ENCODE assay signal across 8 cellular contexts in the genomic region with DNA sequence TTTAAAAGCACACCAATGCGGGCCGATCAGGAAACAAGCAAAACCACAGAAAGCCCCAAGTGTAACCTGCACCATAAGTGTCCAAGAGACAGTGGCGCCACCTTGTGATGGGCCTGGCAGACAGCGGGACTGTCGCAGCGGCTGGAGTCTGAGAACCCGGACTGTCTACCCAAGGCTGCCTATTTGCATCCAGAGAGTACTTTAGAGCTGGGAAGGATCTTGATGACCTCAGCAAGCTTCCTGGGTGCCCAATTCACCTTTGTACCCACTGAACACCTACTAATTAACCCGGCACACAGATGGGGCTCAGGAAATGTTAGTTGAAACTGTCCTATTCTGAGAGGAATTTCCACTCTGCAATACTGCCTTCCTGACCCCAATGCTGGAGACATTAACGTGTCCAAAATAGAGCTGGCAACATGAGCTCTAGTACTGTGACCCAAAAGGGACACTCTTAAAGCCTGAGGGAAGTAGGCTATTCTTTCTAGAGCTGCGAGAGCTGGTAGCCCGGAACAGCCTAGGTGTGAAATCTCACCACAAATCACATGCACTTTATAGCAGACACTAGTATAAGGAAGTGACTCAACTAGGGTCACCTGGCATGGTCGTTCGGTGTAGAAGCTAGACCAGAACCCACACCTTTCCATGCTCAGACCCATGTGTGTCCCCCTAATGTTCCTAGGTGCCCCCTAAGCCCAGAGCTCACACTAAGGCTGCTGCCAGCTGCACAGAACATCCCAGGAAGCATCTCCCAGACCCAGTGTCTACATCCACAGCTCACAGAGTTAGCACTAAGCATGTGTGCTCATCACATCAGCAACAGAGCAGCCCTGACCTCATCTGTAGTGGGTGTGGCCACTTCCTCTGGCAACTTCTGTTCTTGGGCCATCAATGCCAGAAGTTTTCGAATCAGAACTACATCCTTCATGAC. TPM values are rescaled to one million over a fixed set of nuclear protein-coding genes. Genes with fewer than 3 reads are reported as not detected.
A peak's percentile ranks its signal among the peaks of the same experiment; 100 is the strongest.
DNase-seq lines count a peak whose midpoint lies in the region; ATAC-seq and TF ChIP-seq lines count a peak whose summit lies in the region.

No MANE protein-coding gene starts in this region.

- intact Hi-C loops in activated CD4-positive, alpha-beta memory T cell treated with anti-CD3 and anti-CD28 coated beads for 36 hours (cut with micrococcal nuclease): loop anchor here (1.0 kb wide), 3 partner anchors 44 to 253 kb away; partner anchors contain the start of gene ST3GAL5
- intact Hi-C loops in dorsolateral prefrontal cortex (cut with DNase I): loop anchor here (1.0 to 10.0 kb wide), 6 partner anchors 43 to 355 kb away; no protein-coding TSS in a partner anchor

- H3K4me3 Mint-ChIP-seq in activated CD4-positive, alpha-beta memory T cell treated with anti-CD3 and anti-CD28 coated beads for 36 hours: no peak overlapping the region
- H3K4me3 Mint-ChIP-seq in memory B cell: peak overlapping the region; percentile 46

- H3K9me3 Mint-ChIP-seq in activated CD4-positive, alpha-beta memory T cell treated with anti-CD3 and anti-CD28 coated beads for 36 hours: no peaks in the 10 kb centered on the region
- H3K9me3 Mint-ChIP-seq in memory B cell: no peaks in the 10 kb centered on the region

- no peaks in the 10 kb centered on the region for H3K9me3 ChIP-seq in BLaER1 treated with 17β-estradiol and CSF1 and Interleukin-3, amounts not matched to agents 10 nM and 100 nM (replicated peaks in 1 of 11)

- POLR2A ChIA-PET in activated CD4-positive, alpha-beta memory T cell treated with anti-CD3 and anti-CD28 coated beads for 36 hours (lab: Charles Lee): interaction anchor here (0.9 to 1.1 kb wide), 2 partner anchors 253 kb away, joined by 4 to 5 read pairs; no protein-coding TSS in a partner anchor

- peak overlapping the region; percentile 25 to 65 (median 57) for H3K4me2 ChIP-seq in BLaER1 treated with 17β-estradiol and CSF1 and Interleukin-3, amounts not matched to agents 10 nM and 100 nM

- TF ChIP-seq CTCF in dorsolateral prefrontal cortex (IDR thresholded peaks at IDR 0.05 in 54 of 56, conservative IDR thresholded peaks at IDR 0.05 in 2 of 56; ENCODE audit: low read depth in 1 of 56, partially characterized antibody in 56 of 56): peak; percentile 26 to 89 (median 82)

- peaks cover 27% of the 10 kb centered on the region for H3K4me1 Mint-ChIP-seq in activated CD4-positive, alpha-beta memory T cell treated with anti-CD3 and anti-CD28 coated beads for 36 hours (ENCODE audit: low read depth)
- H3K4me1 Mint-ChIP-seq in memory B cell: peaks cover 30% of the 10 kb centered on the region

- CTCF ChIA-PET in activated CD4-positive, alpha-beta memory T cell treated with anti-CD3 and anti-CD28 coated beads for 36 hours (lab: Charles Lee): interaction anchor here (0.6 to 7.1 kb wide), 31 partner anchors 8 to 448 kb away, joined by 3 to 179 read pairs (median 4); partner anchors contain the start of gene ST3GAL5

- H3K27ac ChIP-seq in BLaER1 treated with 17β-estradiol and CSF1 and Interleukin-3, amounts not matched to agents 10 nM and 100 nM: peak overlapping the region in 2 of 11 experiments; percentile 6 to 17; a peak in 1 of 22 replicates
- H3K27ac ChIP-seq in dorsolateral prefrontal cortex: peak overlapping the region in 29 of 59 donors; percentile 2 to 77 (median 50)

- H3K27me3 ChIP-seq in BLaER1 treated with 17β-estradiol and CSF1 and Interleukin-3, amounts not matched to agents 10 nM and 100 nM: no peaks in the 10 kb centered on the region
- no peaks in the 10 kb centered on the region for H3K27me3 ChIP-seq in dorsolateral prefrontal cortex

- DNase-seq in NCI-H510A treated with DMSO at 0.1 percent for 48 hours (lab: John Stamatoyannopoulos, UW) (peak; percentile 53), dorsolateral prefrontal cortex (peak; percentile 65 to 87 (median 80)), memory B cell (ENCODE audit: low spot score in 2 of 2) (peak; percentile 82 to 87)
- DNase-seq in activated CD4-positive, alpha-beta memory T cell treated with anti-CD3 and anti-CD28 coated beads for 36 hours: peak; percentile 86
- DNase-seq in stimulated activated CD8-positive, alpha-beta memory T cell treated with anti-CD3 and anti-CD28 coated beads, Interleukin-15, amount 100 ng/mL, for 48 hours (ENCODE audit: low read depth in 2 of 2): peak; percentile 53 to 54

- H3K27me3 Mint-ChIP-seq in activated CD4-positive, alpha-beta memory T cell treated with anti-CD3 and anti-CD28 coated beads for 36 hours: no peaks in the 10 kb centered on the region
- no peaks in the 10 kb centered on the region for H3K27me3 Mint-ChIP-seq in memory B cell

- peak overlapping the region; percentile 65 for H3K27ac Mint-ChIP-seq in activated CD4-positive, alpha-beta memory T cell treated with anti-CD3 and anti-CD28 coated beads for 36 hours
- peak overlapping the region; percentile 96 for H3K27ac Mint-ChIP-seq in memory B cell

- peaks cover 41 to 100% (median 95%) of the 10 kb centered on the region in 11 experiments for H3K36me3 ChIP-seq in BLaER1 treated with 17β-estradiol and CSF1 and Interleukin-3, amounts not matched to agents 10 nM and 100 nM

- peak overlapping the region in 2 of 11 experiments; percentile 10 to 46; a peak in 3 of 22 replicates for H3K9ac ChIP-seq in BLaER1 treated with 17β-estradiol and CSF1 and Interleukin-3, amounts not matched to agents 10 nM and 100 nM

- peaks cover 33 to 47% (median 41%) of the 10 kb centered on the region in 10 experiments for H3K4me1 ChIP-seq in BLaER1 treated with 17β-estradiol and CSF1 and Interleukin-3, amounts not matched to agents 10 nM and 100 nM

- ATAC-seq in GM19023 (IDR thresholded peaks at IDR 0.05; ENCODE audit: unreplicated experiment): peak; percentile 79
- peak; percentile 71 for ATAC-seq in HG03139 (IDR thresholded peaks at IDR 0.05; ENCODE audit: unreplicated experiment)
- ATAC-seq in memory B cell (ENCODE audit: low read depth): peak; percentile 80

- peaks cover 40% of the 10 kb centered on the region for H3K36me3 Mint-ChIP-seq in activated CD4-positive, alpha-beta memory T cell treated with anti-CD3 and anti-CD28 coated beads for 36 hours
- H3K36me3 Mint-ChIP-seq in memory B cell: peaks cover 11% of the 10 kb centered on the region

- no peak overlapping the region for H3K4me3 ChIP-seq in BLaER1 treated with 17β-estradiol and CSF1 and Interleukin-3, amounts not matched to agents 10 nM and 100 nM
- peak overlapping the region in 1 of 59 donors; percentile 8 for H3K4me3 ChIP-seq in dorsolateral prefrontal cortex

- peaks cover 0 to 65% (median 43%) of the 10 kb centered on the region in 11 experiments; a peak in 18 of 22 replicates for H4K20me1 ChIP-seq in BLaER1 treated with 17β-estradiol and CSF1 and Interleukin-3, amounts not matched to agents 10 nM and 100 nM

RNA-seq across cellular contexts. Expression of gene POLR1A, which starts 25.4 kb away (rescaled TPM):
- total RNA-seq in activated CD4-positive, alpha-beta memory T cell treated with anti-CD3 and anti-CD28 coated beads for 36 hours: 10 to 100 TPM; 27.2 to 33.8 TPM
- total RNA-seq in dorsolateral prefrontal cortex: 10 to 100 TPM; 24.2 to 44.6 (median 34.2) TPM

RNA-seq across cellular contexts. Expression of gene PTCD3, which starts 25.8 kb away (rescaled TPM):
- total RNA-seq in activated CD4-positive, alpha-beta memory T cell treated with anti-CD3 and anti-CD28 coated beads for 36 hours: 100 to 1,000 TPM; 172 to 175 TPM
- 100 to 1,000 TPM in 119 of 120 experiments, 10 to 100 TPM in 1; 80.1 to 174 (median 135) TPM for total RNA-seq in dorsolateral prefrontal cortex
